ENCODE assay signal across 10 cellular contexts in genomic region chr4:185566972-185567749, GRCh38. TPM values are rescaled to one million over a fixed set of nuclear protein-coding genes. Genes with fewer than 3 reads are reported as not detected.
A peak's percentile ranks its signal among the peaks of the same experiment; 100 is the strongest.
DNase-seq lines count a peak whose midpoint lies in the region; ATAC-seq and TF ChIP-seq lines count a peak whose summit lies in the region.
"Had no signal": no experiment of that assay in that cellular context is flagged by ENCODE, and none has a peak within 500 bp of the region (broad histone marks: within the 10 kb centered on the region; RNA-seq: fewer than 3 reads in every experiment).

No MANE protein-coding gene starts in this region.

- H3K27ac Mint-ChIP-seq in neural crest cell (ENCODE audit: unreplicated experiment), result peak overlapping the region; percentile 97

- 4 to 5% methylated on average over 14 of the region's 14 CpGs for WGBS in aorta, 2 donors

- peaks cover 5 to 9% of the 10 kb centered on the region in 2 donors for H3K4me1 ChIP-seq in aorta (ENCODE audit: control insufficient read depth in 1 of 2, insufficient read depth in 2 of 2, low read length in 2 of 2)

- DNase-seq in Right ventricle myocardium inferior (ENCODE audit: missing footprints), result no peak
- no peak for DNase-seq in cardiac septum (ENCODE audit: low spot score)
- peak; percentile 20 to 40 for DNase-seq in foreskin fibroblast
- no peak for DNase-seq in neural crest cell (ENCODE audit: low read depth, low spot score)
- DNase-seq in aorta, result peak in 1 of 2 donors; percentile 69
- DNase-seq in HuH-7.5 (ENCODE audit: low spot score), result no peak
- DNase-seq: AML-193, NCI-H146 had no signal

- peak overlapping the region; percentile 61 for H3K4me3 Mint-ChIP-seq in neural crest cell

- intact Hi-C loops in Right ventricle myocardium inferior (cut with DNase I), result loop anchor here (1.0 to 2.0 kb wide), 3 partner anchors 26 to 96 kb away; partner anchors contain the start of genes CCDC110 and PDLIM3
- intact Hi-C loops in cardiac septum (cut with DNase I), result loop anchor here (2.0 to 10.0 kb wide), 2 partner anchors 32 to 172 kb away; partner anchors contain the start of genes ANKRD37, LRP2BP and PDLIM3
- intact Hi-C loops in aorta (cut with DNase I), result loop anchor here in 1 of 2 donors (5.0 kb wide), 1 partner anchor 35 kb away; no protein-coding TSS in a partner anchor

- no peaks in the 10 kb centered on the region for H3K27me3 ChIP-seq in aorta (ENCODE audit: control insufficient read depth in 1 of 2, insufficient read depth in 2 of 2, low read length in 1 of 2)

- TF ChIP-seq CTCF in foreskin fibroblast (IDR thresholded peaks at IDR 0.05; ENCODE audit: low read depth, low read length), result no peak
- TF ChIP-seq CTCF in neural crest cell (conservative IDR thresholded peaks at IDR 0.05), result no peak

- peaks cover 49% of the 10 kb centered on the region for H3K4me1 Mint-ChIP-seq in neural crest cell

- peak overlapping the region; percentile 99 to 100 for H3K27ac ChIP-seq in aorta (ENCODE audit: low read depth in 1 of 2, low read length in 2 of 2)

- H3K27me3 Mint-ChIP-seq in neural crest cell (ENCODE audit: low read depth), result no peaks in the 10 kb centered on the region

- H3K9me3 ChIP-seq in aorta (ENCODE audit: control insufficient read depth, low read length), result no peaks in the 10 kb centered on the region

- no peaks in the 10 kb centered on the region for H3K36me3 ChIP-seq in aorta (ENCODE audit: control insufficient read depth in 1 of 2, insufficient read depth in 2 of 2, low read length in 1 of 2)

- peaks cover 3% of the 10 kb centered on the region for H3K9me3 Mint-ChIP-seq in neural crest cell

- H3K4me3 ChIP-seq in foreskin fibroblast (ENCODE audit: low read depth in 1 of 2, low read length in 2 of 2) (no peak overlapping the region), aorta (ENCODE audit: low read length in 2 of 2) (no peak overlapping the region)

- ATAC-seq in Right ventricle myocardium inferior, result peak; percentile 85
- peak; percentile 85 for ATAC-seq in aorta (ENCODE audit: low FRiP score)
- no peak for ATAC-seq in GM18873 (IDR thresholded peaks at IDR 0.05; ENCODE audit: low FRiP score, unreplicated experiment)
- ATAC-seq in GM21360 (IDR thresholded peaks at IDR 0.05; ENCODE audit: unreplicated experiment), result no peak

- peaks cover 3% of the 10 kb centered on the region for H3K36me3 Mint-ChIP-seq in neural crest cell (ENCODE audit: low read depth)

RNA-seq across cellular contexts. Expression of gene PDLIM3, which starts 31.9 kb away (rescaled TPM):
- total RNA-seq in Right ventricle myocardium inferior (281 TPM), cardiac septum (265 TPM), neural crest cell (2.3 and 3.2 TPM in 2 replicates), aorta (100 to 1,000 TPM; 411 to 805 TPM)
- polyA plus RNA-seq in aorta, result 100 to 1,000 TPM; 299 to 481 TPM

Comparison
In these comparisons a context has a peak if more than half of its experiments do, and no peak if none do; other contexts are left out.
1. ATAC-seq: peak in Right ventricle myocardium inferior (single experiment) and aorta (single experiment); none in GM18873 (single experiment) and GM21360 (single experiment).
2. DNase-seq: peak in foreskin fibroblast (2 of 2); none in Right ventricle myocardium inferior (single experiment), cardiac septum (single experiment), neural crest cell (single experiment) and HuH-7.5 (single experiment).
3. RNA of gene PDLIM3, which starts 31.9 kb away (total RNA-seq): 411 to 805 TPM in aorta, 281 TPM in Right ventricle myocardium inferior (single experiment) and 265 TPM in cardiac septum (single experiment); 2.3 to 3.2 TPM in neural crest cell; every median in the first group is over 10 times any median in the second.